In the genomic region with DNA sequence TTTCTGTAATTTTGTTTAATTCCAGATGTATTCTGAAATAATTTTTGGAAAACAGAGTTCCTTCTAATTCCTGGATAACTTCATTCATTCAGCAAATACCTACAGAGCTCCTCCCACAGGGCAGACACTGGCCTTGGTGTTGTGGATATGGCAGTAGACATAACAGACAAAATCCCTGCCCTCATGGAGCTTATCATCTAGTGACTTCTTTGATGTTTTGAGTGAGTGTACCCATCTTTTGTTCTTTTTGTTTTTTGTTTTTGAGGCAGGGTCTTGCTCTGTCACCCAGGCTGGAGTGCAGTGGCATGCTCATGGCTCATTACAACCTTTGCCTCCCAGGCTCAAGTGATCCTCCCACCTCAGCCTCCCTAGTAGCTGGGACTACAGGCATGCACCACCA, we compare ENCODE assay signal across 7 cellular contexts.
"Had no signal": no experiment of that assay in that cellular context is flagged by ENCODE, and none has a peak within 500 bp of the region (broad histone marks: within the 10 kb centered on the region; RNA-seq: fewer than 3 reads in every experiment).

No MANE protein-coding gene starts in this region.

- H3K4me2 ChIP-seq: KMS-11 had no signal

- H3K9ac ChIP-seq: KMS-11 had no signal

- FAIRE-seq: HepG2, HTR-8/SVneo had no signal

- ATAC-seq: HepG2 had no signal

- DNase-seq: IMR-90, KBM-7, KG1 had no signal

- H3K27ac ChIP-seq: HL-60, KMS-11 had no signal
